Comparison of ENCODE assay signal across 8 cellular contexts in the genomic region with DNA sequence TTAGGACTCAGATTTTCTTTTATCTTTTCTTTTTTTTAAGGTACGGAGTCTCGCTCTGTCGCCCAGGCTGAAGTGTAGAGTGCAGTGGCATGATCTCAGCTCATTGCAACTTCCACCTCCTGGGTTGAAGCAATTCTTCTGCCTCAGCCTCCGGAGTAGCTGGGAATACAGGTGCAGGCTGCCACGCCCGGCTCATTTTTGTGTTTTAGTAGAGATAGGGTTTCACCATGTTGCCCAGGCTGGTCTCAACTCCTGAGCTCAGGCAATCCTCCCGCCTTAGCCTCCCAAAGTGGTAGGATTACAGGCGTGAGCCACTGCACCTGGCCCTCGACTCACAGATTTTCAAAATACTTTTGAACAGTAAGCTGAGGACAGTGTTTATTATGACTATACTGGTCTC. TPM values are rescaled to one million over a fixed set of nuclear protein-coding genes. Genes with fewer than 3 reads are reported as not detected.
DNase-seq lines count a peak whose midpoint lies in the region; ATAC-seq, FAIRE-seq and TF ChIP-seq lines count a peak whose summit lies in the region.
"Not testable (repeated sequence)": the region's sequence is repeated elsewhere in the genome, so short reads cannot be mapped to it uniquely, and the experiment has no call there.

No MANE protein-coding gene starts in this region.

- peaks cover 50% of the 10 kb centered on the region for H3K4me1 Mint-ChIP-seq in activated CD8-positive, alpha-beta T cell treated with anti-CD3 and anti-CD28 coated beads, Interleukin-2, amount 10 ng/mL, durations not matched to agents 7 days and 5 days (ENCODE audit: low read depth)
- H3K4me1 Mint-ChIP-seq in osteocyte (ENCODE audit: unreplicated experiment): peaks cover 18% of the 10 kb centered on the region

- RAD21 ChIA-PET in GM12878 (lab: Charles Lee; ENCODE audit: unreplicated experiment): not testable (repeated sequence)

- not testable (repeated sequence) for H4K20me1 ChIP-seq in DND-41 (ENCODE audit: insufficient read depth, low read length); GM12878 (ENCODE audit: control insufficient read depth, insufficient read depth); keratinocyte (ENCODE audit: control insufficient read depth, extremely low read depth, insufficient read depth, low read length)

- SMC1A ChIA-PET in GM12878 (lab: Charles Lee; ENCODE audit: uncharacterized antibody, unreplicated experiment): interaction anchor here (1.0 to 2.4 kb wide), 5 partner anchors 13 to 161 kb away, joined by 3 to 10 read pairs (median 4); no protein-coding TSS in a partner anchor

- H3K4me1 ChIP-seq in DND-41 (ENCODE audit: insufficient read depth, low read length) (peaks cover 54% of the 10 kb centered on the region), GM12878 (ENCODE audit: control insufficient read depth, insufficient read depth, low read length) (peaks cover 33% of the 10 kb centered on the region), keratinocyte (ENCODE audit: control insufficient read depth, extremely low read depth, insufficient read depth, low read length) (peaks cover 43% of the 10 kb centered on the region), thymus (ENCODE audit: control insufficient read depth, insufficient read depth, low read length) (peaks cover 31% of the 10 kb centered on the region)

- WGBS in GM12878 (ENCODE audit: insufficient coverage, insufficient replicate concordance, low lambda C conversion rate, missing lambda C conversion rate): 6% methylated on average over 9 of the region's 9 CpGs
- 86% methylated on average over 9 of the region's 9 CpGs for WGBS in thymus

- not testable (repeated sequence) for H3K27me3 Mint-ChIP-seq in activated CD8-positive, alpha-beta T cell treated with anti-CD3 and anti-CD28 coated beads, Interleukin-2, amount 10 ng/mL, durations not matched to agents 7 days and 5 days (ENCODE audit: low read depth); osteocyte (ENCODE audit: unreplicated experiment)

- not testable (repeated sequence) for H3K9me3 ChIP-seq in DND-41 (ENCODE audit: insufficient read depth, low read length, severe bottlenecking); MG63; GM12878 (replicated peaks; ENCODE audit: control insufficient read depth, insufficient read depth, low read length); keratinocyte (ENCODE audit: control insufficient read depth, low read depth, low read length); thymus (ENCODE audit: control insufficient read depth)

- H3K79me2 ChIP-seq in DND-41 (ENCODE audit: insufficient read depth, low read length) (peaks cover 37% of the 10 kb centered on the region), GM12878 (ENCODE audit: control insufficient read depth, insufficient read depth, low read length) (peaks cover 14% of the 10 kb centered on the region)
- H3K79me2 ChIP-seq in keratinocyte (ENCODE audit: control insufficient read depth, insufficient read depth, low read length): not testable (repeated sequence)

- H2AFZ ChIP-seq in DND-41 (ENCODE audit: low read depth, low read length); GM12878 (ENCODE audit: control insufficient read depth, low read depth, low read length); keratinocyte (ENCODE audit: control insufficient read depth, low read length): not testable (repeated sequence)

- TF ChIP-seq CTCF in DND-41 (IDR thresholded peaks at IDR 0.05; ENCODE audit: borderline replicate concordance, extremely low read depth, low read length, poor library complexity, severe bottlenecking); GM12878 (IDR thresholded peaks at IDR 0.05 in 2 of 3, conservative IDR thresholded peaks at IDR 0.05 in 1 of 3; ENCODE audit: control insufficient read depth in 2 of 3, extremely low read depth in 1 of 3, insufficient read depth in 1 of 3, low read depth in 3 of 3, low read length in 3 of 3); keratinocyte (optimal IDR thresholded peaks at IDR 0.05 in 1 of 3, IDR thresholded peaks at IDR 0.05 in 1 of 3, conservative IDR thresholded peaks at IDR 0.05 in 1 of 3; ENCODE audit: extremely low read depth in 1 of 3, insufficient read depth in 2 of 3, low read length in 3 of 3); osteocyte (IDR thresholded peaks at IDR 0.05): not testable (repeated sequence)

- intact Hi-C loops in GM12878 (cut with micrococcal nuclease; ENCODE audit: unreplicated experiment): not testable (repeated sequence)

- H3K27ac Mint-ChIP-seq in activated CD8-positive, alpha-beta T cell treated with anti-CD3 and anti-CD28 coated beads, Interleukin-2, amount 10 ng/mL, durations not matched to agents 7 days and 5 days: peak overlapping the region; percentile 99
- not testable (repeated sequence) for H3K27ac Mint-ChIP-seq in osteocyte (ENCODE audit: unreplicated experiment)

- not testable (repeated sequence) for H3K27me3 ChIP-seq in DND-41 (ENCODE audit: insufficient read depth, low read length, poor library complexity); MG63; GM12878 (replicated peaks in 1 of 2; ENCODE audit: control insufficient read depth in 2 of 2, insufficient read depth in 2 of 2, low read length in 1 of 2); keratinocyte (ENCODE audit: control insufficient read depth, extremely low read depth, insufficient read depth, low read length); thymus (ENCODE audit: control insufficient read depth, insufficient read depth)

- H3K4me3 Mint-ChIP-seq in activated CD8-positive, alpha-beta T cell treated with anti-CD3 and anti-CD28 coated beads, Interleukin-2, amount 10 ng/mL, durations not matched to agents 7 days and 5 days: peak overlapping the region; percentile 95
- H3K4me3 Mint-ChIP-seq in osteocyte (ENCODE audit: unreplicated experiment): peak overlapping the region; percentile 90

- not testable (repeated sequence) for BruUV-seq in GM12878 (replicated peaks; lab: Mats Ljungman, UMichigan)

- TF ChIP-seq EP300 in GM12878 (IDR thresholded peaks at IDR 0.05; ENCODE audit: borderline replicate concordance in 1 of 2, control insufficient read depth in 1 of 2, low read depth in 2 of 2, low read length in 2 of 2): not testable (repeated sequence)

- TF ChIP-seq RAD21 in GM12878 (IDR thresholded peaks at IDR 0.05; ENCODE audit: insufficient read depth, low read depth, low read length): not testable (repeated sequence)

- dilution Hi-C loops in keratinocyte (cut with MboI; ENCODE audit: extremely low pct_ligation_motif_present, low sequenced_read_pairs): not testable (repeated sequence)

- H3K9me1 ChIP-seq in keratinocyte (ENCODE audit: control insufficient read depth, extremely low read depth, insufficient read depth, low read length): not testable (repeated sequence)

- not testable (repeated sequence) for H3K9me3 Mint-ChIP-seq in activated CD8-positive, alpha-beta T cell treated with anti-CD3 and anti-CD28 coated beads, Interleukin-2, amount 10 ng/mL, durations not matched to agents 7 days and 5 days (ENCODE audit: insufficient read depth); osteocyte (ENCODE audit: unreplicated experiment)

- CTCF ChIA-PET in activated CD8-positive, alpha-beta T cell treated with anti-CD3 and anti-CD28 coated beads, Interleukin-2, amount 10 ng/mL, durations not matched to agents 7 days and 5 days (lab: Charles Lee): interaction anchor here (1.2 to 1.8 kb wide), 3 partner anchors 45 to 302 kb away, joined by 3 to 7 read pairs (median 4); partner anchors contain the start of gene HNRNPF
- CTCF ChIA-PET in GM12878 (lab: Yijun Ruan, JAX): interaction anchor here (1.1 to 1.2 kb wide), 2 partner anchors 58 to 161 kb away, joined by 3 read pairs; no protein-coding TSS in a partner anchor

- peak overlapping the region; percentile 47 to 88; a peak in 3 of 4 replicates for H3K4me3 ChIP-seq in DND-41 (ENCODE audit: low read depth in 1 of 2, low read length in 2 of 2)
- peak overlapping the region; percentile 76 for H3K4me3 ChIP-seq in MG63
- H3K4me3 ChIP-seq in GM12878: peak overlapping the region; percentile 81; the same call in 1 of the 2 replicates
- H3K4me3 ChIP-seq in keratinocyte (ENCODE audit: control insufficient read depth in 2 of 3, extremely low read depth in 1 of 3, insufficient read depth in 2 of 3, low read depth in 1 of 3, low read length in 3 of 3): peak overlapping the region in 1 of 3 experiments; percentile 75
- H3K4me3 ChIP-seq in thymus (ENCODE audit: low read length): not testable (repeated sequence)

- POLR2A ChIA-PET in activated CD8-positive, alpha-beta T cell treated with anti-CD3 and anti-CD28 coated beads, Interleukin-2, amount 10 ng/mL, durations not matched to agents 7 days and 5 days (lab: Charles Lee): interaction anchor here (0.7 to 1.3 kb wide), 2 partner anchors 51 to 63 kb away, joined by 3 to 6 read pairs; no protein-coding TSS in a partner anchor
- POLR2A ChIA-PET in GM12878 (lab: Charles Lee): interaction anchor here (0.7 to 1.1 kb wide), 5 partner anchors 48 to 152 kb away, joined by 3 to 4 read pairs (median 3); no protein-coding TSS in a partner anchor

- peak overlapping the region; percentile 71 for H3K4me2 ChIP-seq in DND-41 (ENCODE audit: insufficient read depth, low read length)
- H3K4me2 ChIP-seq in GM12878 (ENCODE audit: control insufficient read depth, insufficient read depth): peak overlapping the region; percentile 89
- peak overlapping the region; percentile 91 for H3K4me2 ChIP-seq in keratinocyte (ENCODE audit: control insufficient read depth, extremely low read depth, insufficient read depth, low read depth, low read length)

- in situ Hi-C loops in GM12878 (cut with MboI): loop anchor here (5.0 kb wide), 1 partner anchor 57 kb away; no protein-coding TSS in a partner anchor

- DNase-seq in DND-41 (peak; percentile 21), RPMI8226 (peak; percentile 33)
- not testable (repeated sequence) for DNase-seq in MG63; activated CD8-positive, alpha-beta T cell treated with anti-CD3 and anti-CD28 coated beads, Interleukin-2, amount 10 ng/mL, durations not matched to agents 7 days and 5 days; GM12878 (ENCODE audit: low read depth, low spot score); keratinocyte (ENCODE audit: low read depth, low spot score); osteocyte (ENCODE audit: extremely low spot score, unreplicated experiment)

- H3K36me3 Mint-ChIP-seq in activated CD8-positive, alpha-beta T cell treated with anti-CD3 and anti-CD28 coated beads, Interleukin-2, amount 10 ng/mL, durations not matched to agents 7 days and 5 days (ENCODE audit: low read depth): peaks cover 20% of the 10 kb centered on the region
- not testable (repeated sequence) for H3K36me3 Mint-ChIP-seq in osteocyte (ENCODE audit: unreplicated experiment)

- not testable (repeated sequence) for ATAC-seq in DND-41 (ENCODE audit: insufficient read depth, low read depth); activated CD8-positive, alpha-beta T cell treated with anti-CD3 and anti-CD28 coated beads, Interleukin-2, amount 10 ng/mL, durations not matched to agents 7 days and 5 days; GM12878

- not testable (repeated sequence) for H3K36me3 ChIP-seq in DND-41 (ENCODE audit: insufficient read depth, low read length); MG63; GM12878 (ENCODE audit: control insufficient read depth in 2 of 2, insufficient read depth in 2 of 2, low read length in 1 of 2); keratinocyte (ENCODE audit: control insufficient read depth in 2 of 2, extremely low read depth in 1 of 2, insufficient read depth in 2 of 2, low read length in 2 of 2); thymus (ENCODE audit: control insufficient read depth, insufficient read depth)

- peak overlapping the region; percentile 86 for H3K9ac ChIP-seq in DND-41 (ENCODE audit: low read depth, low read length)
- H3K9ac ChIP-seq in GM12878 (ENCODE audit: control insufficient read depth, insufficient read depth, low read length): peak overlapping the region; percentile 15; the same call in 1 of the 2 replicates
- not testable (repeated sequence) for H3K9ac ChIP-seq in keratinocyte (ENCODE audit: control insufficient read depth, extremely low read depth, insufficient read depth, low read length)

- H3K27ac ChIP-seq in DND-41 (ENCODE audit: low read length) (peak overlapping the region; percentile 99), GM12878 (ENCODE audit: control insufficient read depth, insufficient read depth) (peak overlapping the region; percentile 46), keratinocyte (ENCODE audit: control insufficient read depth, insufficient read depth, low read length) (peak overlapping the region; percentile 79), thymus (ENCODE audit: low read depth) (peak overlapping the region; percentile 46)

- not testable (repeated sequence) for FAIRE-seq in GM12878 (lab: Jason Lieb, UNC); keratinocyte (lab: Jason Lieb, UNC)

- not testable (repeated sequence) for TF ChIP-seq POLR2A in GM12878 (IDR thresholded peaks at IDR 0.05; ENCODE audit: low read depth, low read length)

RNA-seq across cellular contexts. Expression of gene ZNF487, which starts 17.1 kb away (rescaled TPM):
- 1.3 and 5.4 TPM in 2 replicates for total RNA-seq in MG63 (2014; rRNA removed; shearing (Covaris generic); ENCODE audit: low replicate concordance)
- total RNA-seq in activated CD8-positive, alpha-beta T cell treated with anti-CD3 and anti-CD28 coated beads, Interleukin-2, amount 10 ng/mL, durations not matched to agents 7 days and 5 days: 1 to 10 TPM; 4.8 to 5.2 TPM
- total RNA-seq in GM12878 (2013; cell fraction: nucleolus; rRNA removed): 1.5 and 2.5 TPM in 2 replicates
- total RNA-seq in GM12878 (2014; rRNA removed) (1.5 and 1.8 TPM in 2 replicates), GM12878 (2014; rRNA removed; fragmentation: Illumina TruSeq; extraction: Trizol) (1.6 and 2.0 TPM in 2 replicates), GM12878 (2021) (0.74 and 1.1 TPM in 2 replicates), osteocyte (3.6 and 6.3 TPM in 2 replicates)
- 0.54 TPM for polyA plus RNA-seq in GM12878 (2011; ENCODE audit: low read depth)
- polyA plus RNA-seq in GM12878 (2011; rRNA removed) (0.98 and 1.0 TPM in 2 replicates), GM12878 (2014; fragmentation: Illumina TruSeq; extraction: Trizol) (2.1 and 5.3 TPM in 2 replicates), GM12878 (2014; fragmentation: Nextera tagmentation; extraction: Ambion mirVana) (1 to 10 TPM in 1 of 2 experiments, under 1 TPM in 1; 0.77 to 1.3 TPM), GM12878 (2014; rRNA removed) (0.72 and 1.4 TPM in 2 replicates), GM12878 (2016; fragmentation: Nextera tagmentation; extraction: Ambion mirVana) (1 to 10 TPM in 1 of 2 experiments, under 1 TPM in 1; 0.89 to 1.0 TPM), keratinocyte (3.6 to 5.1 TPM (median 4.1 TPM) in 3 replicates), thymus (11.6 TPM)
- polyA plus RNA-seq in GM12878 (2011; cell fraction: cytosol; rRNA removed): 0.84 and 1.4 TPM in 2 replicates
- polyA plus RNA-seq in GM12878 (2011; cell fraction: nucleus; rRNA removed): 0.28 and 0.50 TPM in 2 replicates
- 0.79 and 0.92 TPM in 2 replicates for polyA plus RNA-seq in GM12878 (2012)
- 0.72 and 1.2 TPM in 2 replicates for polyA minus RNA-seq in GM12878 (2011; rRNA and poly(A)+ RNA removed)
- not detected in 2 replicates for polyA minus RNA-seq in GM12878 (2011; cell fraction: cytosol; rRNA and poly(A)+ RNA removed)
- polyA minus RNA-seq in GM12878 (2011; cell fraction: nucleus; rRNA and poly(A)+ RNA removed): 0.24 and 0.57 TPM in 2 replicates
- polyA plus RNA-seq in keratinocyte (2011; ENCODE audit: low read depth): 1.0 TPM
- polyA plus RNA-seq in keratinocyte (2011; cell fraction: cytosol; rRNA removed): 4.0 and 4.6 TPM in 2 replicates
- polyA plus RNA-seq in keratinocyte (2011; cell fraction: nucleus; rRNA removed): 4.2 and 6.3 TPM in 2 replicates
- 1.7 and 2.3 TPM in 2 replicates for polyA plus RNA-seq in keratinocyte (2012; ENCODE audit: low replicate concordance)
- polyA minus RNA-seq in keratinocyte: 1.6 to 24.1 TPM (median 1.6 TPM) in 3 replicates
- polyA minus RNA-seq in keratinocyte (2011; cell fraction: cytosol; rRNA and poly(A)+ RNA removed): 5.6 TPM
- polyA minus RNA-seq in keratinocyte (2011; cell fraction: nucleus; rRNA and poly(A)+ RNA removed): 6.1 and 6.3 TPM in 2 replicates

RNA-seq across cellular contexts. Expression of gene HNRNPF, which starts 45.0 kb away (rescaled TPM):
- 286 and 294 TPM in 2 replicates for total RNA-seq in MG63 (2014; rRNA removed; shearing (Covaris generic); ENCODE audit: low replicate concordance)
- total RNA-seq in activated CD8-positive, alpha-beta T cell treated with anti-CD3 and anti-CD28 coated beads, Interleukin-2, amount 10 ng/mL, durations not matched to agents 7 days and 5 days: 100 to 1,000 TPM; 512 to 515 TPM
- 65.5 and 72.8 TPM in 2 replicates for total RNA-seq in GM12878 (2013; cell fraction: nucleolus; rRNA removed)
- total RNA-seq in GM12878 (2014; rRNA removed) (291 and 315 TPM in 2 replicates), GM12878 (2014; rRNA removed; fragmentation: Illumina TruSeq; extraction: Trizol) (283 and 310 TPM in 2 replicates), GM12878 (2021) (372 and 373 TPM in 2 replicates), osteocyte (189 and 200 TPM in 2 replicates)
- polyA plus RNA-seq in GM12878 (2011; ENCODE audit: low read depth): 97.4 TPM
- polyA plus RNA-seq in GM12878 (2011; rRNA removed) (262 and 295 TPM in 2 replicates), GM12878 (2014; fragmentation: Illumina TruSeq; extraction: Trizol) (228 and 321 TPM in 2 replicates), GM12878 (2014; fragmentation: Nextera tagmentation; extraction: Ambion mirVana) (100 to 1,000 TPM; 156 to 158 TPM), GM12878 (2014; rRNA removed) (306 and 313 TPM in 2 replicates), GM12878 (2016; fragmentation: Nextera tagmentation; extraction: Ambion mirVana) (100 to 1,000 TPM; 274 to 282 TPM), keratinocyte (164 to 238 TPM (median 230 TPM) in 3 replicates), thymus (136 TPM)
- polyA plus RNA-seq in GM12878 (2011; cell fraction: cytosol; rRNA removed): 225 and 283 TPM in 2 replicates
- polyA plus RNA-seq in GM12878 (2011; cell fraction: nucleus; rRNA removed): 188 and 261 TPM in 2 replicates
- polyA plus RNA-seq in GM12878 (2012): 141 and 169 TPM in 2 replicates
- polyA minus RNA-seq in GM12878 (2011; rRNA and poly(A)+ RNA removed): 288 and 291 TPM in 2 replicates
- polyA minus RNA-seq in GM12878 (2011; cell fraction: cytosol; rRNA and poly(A)+ RNA removed): 89.5 and 109 TPM in 2 replicates
- polyA minus RNA-seq in GM12878 (2011; cell fraction: nucleus; rRNA and poly(A)+ RNA removed): 32.3 and 63.9 TPM in 2 replicates
- 149 TPM for polyA plus RNA-seq in keratinocyte (2011; ENCODE audit: low read depth)
- 154 and 156 TPM in 2 replicates for polyA plus RNA-seq in keratinocyte (2011; cell fraction: cytosol; rRNA removed)
- polyA plus RNA-seq in keratinocyte (2011; cell fraction: nucleus; rRNA removed): 171 and 186 TPM in 2 replicates
- 128 and 184 TPM in 2 replicates for polyA plus RNA-seq in keratinocyte (2012; ENCODE audit: low replicate concordance)
- 160 to 224 TPM (median 169 TPM) in 3 replicates for polyA minus RNA-seq in keratinocyte
- 138 TPM for polyA minus RNA-seq in keratinocyte (2011; cell fraction: cytosol; rRNA and poly(A)+ RNA removed)
- polyA minus RNA-seq in keratinocyte (2011; cell fraction: nucleus; rRNA and poly(A)+ RNA removed): 79.5 and 115 TPM in 2 replicates

Comparison
In these comparisons a context has a peak if more than half of its experiments do, and no peak if none do; other contexts are left out.
1. H3K27ac ChIP-seq: peak in every context shown above with its lines; median percentile 99 in DND-41; 79 in keratinocyte; 46 in GM12878; 46 in thymus.